8 cellular contexts compared by ENCODE assay signal in the genomic region with DNA sequence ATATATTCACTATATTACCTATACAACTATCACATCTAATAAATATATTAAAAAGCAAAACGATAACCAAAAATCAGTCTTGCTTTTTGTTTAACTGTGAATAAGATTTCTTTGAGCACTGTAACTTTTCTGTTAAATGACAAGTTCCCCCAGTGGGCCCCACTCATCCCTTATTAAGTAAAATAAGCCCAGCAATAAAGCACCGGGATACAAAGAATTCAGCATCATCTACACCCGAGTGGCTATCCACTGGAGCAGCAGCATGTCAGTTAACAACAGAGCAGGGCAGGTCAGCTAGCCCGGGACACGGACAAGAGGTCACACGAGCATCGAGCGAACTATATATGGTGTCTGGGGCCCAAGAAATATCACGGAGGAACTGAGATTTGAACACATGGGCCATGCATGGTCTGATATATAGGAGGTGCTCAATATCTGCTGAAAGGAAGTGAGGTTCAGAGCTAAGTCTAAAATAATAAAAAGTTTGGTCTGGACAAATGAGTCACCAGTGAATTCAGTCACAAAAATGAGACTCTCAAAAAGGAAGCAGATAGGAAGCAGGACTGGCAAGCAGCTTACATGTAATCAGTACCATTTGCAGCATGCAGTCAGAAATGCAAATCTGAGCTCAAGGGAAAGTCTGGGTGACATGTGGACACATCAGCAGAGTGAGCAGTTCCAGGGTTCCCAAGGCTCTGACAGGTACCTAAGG. TPM values are rescaled to one million over a fixed set of nuclear protein-coding genes. Genes with fewer than 3 reads are reported as not detected.
DNase-seq lines count a peak whose midpoint lies in the region; ATAC-seq lines count a peak whose summit lies in the region.

No MANE protein-coding gene starts in this region.

- peaks cover 26 to 55% (median 39%) of the 10 kb centered on the region in 10 experiments for H3K4me1 ChIP-seq in BLaER1 treated with 17β-estradiol and CSF1 and Interleukin-3, amounts not matched to agents 10 nM and 100 nM
- H3K4me1 ChIP-seq in naive thymus-derived CD4-positive, alpha-beta T cell (ENCODE audit: control insufficient read depth in 2 of 2, insufficient read depth in 2 of 2, low read length in 2 of 2): peaks cover 10 to 13% of the 10 kb centered on the region in 2 donors

- no peaks in the 10 kb centered on the region for H3K27me3 ChIP-seq in BLaER1 treated with 17β-estradiol and CSF1 and Interleukin-3, amounts not matched to agents 10 nM and 100 nM
- H3K27me3 ChIP-seq in naive thymus-derived CD4-positive, alpha-beta T cell (ENCODE audit: control insufficient read depth in 2 of 2, insufficient read depth in 2 of 2, low read length in 2 of 2): no peaks in the 10 kb centered on the region

- H3K36me3 Mint-ChIP-seq in naive thymus-derived CD4-positive, alpha-beta T cell: peaks cover 5 to 32% (median 14%) of the 10 kb centered on the region in 5 donors

- peaks cover 22 to 35% (median 30%) of the 10 kb centered on the region in 11 experiments for H3K36me3 ChIP-seq in BLaER1 treated with 17β-estradiol and CSF1 and Interleukin-3, amounts not matched to agents 10 nM and 100 nM
- H3K36me3 ChIP-seq in naive thymus-derived CD4-positive, alpha-beta T cell (ENCODE audit: control insufficient read depth in 2 of 3, insufficient read depth in 3 of 3, low read length in 3 of 3): peaks cover 6 to 35% (median 6%) of the 10 kb centered on the region in 3 experiments

- H3K4me2 ChIP-seq in BLaER1 treated with 17β-estradiol and CSF1 and Interleukin-3, amounts not matched to agents 10 nM and 100 nM: peak overlapping the region in 7 of 11 experiments; percentile 26 to 96 (median 54); a peak in 12 of 22 replicates

- peaks cover 0 to 50% (median 19%) of the 10 kb centered on the region in 11 experiments; a peak in 11 of 22 replicates for H4K20me1 ChIP-seq in BLaER1 treated with 17β-estradiol and CSF1 and Interleukin-3, amounts not matched to agents 10 nM and 100 nM

- peaks cover 7% of the 10 kb centered on the region for H3K27me3 Mint-ChIP-seq in stimulated activated naive CD8-positive, alpha-beta T cell treated with anti-CD3 and anti-CD28 coated beads, Interleukin-15, amount 100 ng/mL, for 72 hours
- peaks cover 0 to 3% (median 0%) of the 10 kb centered on the region in 5 donors for H3K27me3 Mint-ChIP-seq in naive thymus-derived CD4-positive, alpha-beta T cell

- no peaks in the 10 kb centered on the region for H3K9me3 Mint-ChIP-seq in stimulated activated naive CD8-positive, alpha-beta T cell treated with anti-CD3 and anti-CD28 coated beads, Interleukin-15, amount 100 ng/mL, for 72 hours
- no peaks in the 10 kb centered on the region for H3K9me3 Mint-ChIP-seq in naive thymus-derived CD4-positive, alpha-beta T cell

- H3K9me3 ChIP-seq in BLaER1 treated with 17β-estradiol and CSF1 and Interleukin-3, amounts not matched to agents 10 nM and 100 nM (replicated peaks in 1 of 11): no peaks in the 10 kb centered on the region
- no peaks in the 10 kb centered on the region for H3K9me3 ChIP-seq in naive thymus-derived CD4-positive, alpha-beta T cell (ENCODE audit: control insufficient read depth in 2 of 3, low read length in 3 of 3)

- CTCF ChIA-PET in naive thymus-derived CD4-positive, alpha-beta T cell (lab: Charles Lee): no interaction called here

- peak; percentile 48 for DNase-seq in amniotic epithelial cell (ENCODE audit: low read depth)
- DNase-seq in stimulated activated naive CD8-positive, alpha-beta T cell treated with anti-CD3 and anti-CD28 coated beads, Interleukin-15, amount 100 ng/mL, for 72 hours: peak in 1 of 2 donors; percentile 38
- no peak for DNase-seq in naive thymus-derived CD4-positive, alpha-beta T cell
- DNase-seq in stimulated activated CD4-positive, alpha-beta T cell treated with anti-CD3 and anti-CD28 coated beads, Interleukin-4, amount 100 ng/mL, for 1 hour: no peak
- DNase-seq in NCI-H69 (lab: John Stamatoyannopoulos, UW): no peak

- H3K27ac Mint-ChIP-seq in stimulated activated naive CD8-positive, alpha-beta T cell treated with anti-CD3 and anti-CD28 coated beads, Interleukin-15, amount 100 ng/mL, for 72 hours: peak overlapping the region; percentile 57 to 68
- H3K27ac Mint-ChIP-seq in naive thymus-derived CD4-positive, alpha-beta T cell: peak overlapping the region in 1 of 9 donors; percentile 8

- ATAC-seq in GM19324 (IDR thresholded peaks at IDR 0.05; ENCODE audit: low FRiP score, unreplicated experiment) (peak; percentile 39), HG03175 (IDR thresholded peaks at IDR 0.05; ENCODE audit: unreplicated experiment) (peak; percentile 41)
- peak; percentile 46 for ATAC-seq in stimulated activated naive CD8-positive, alpha-beta T cell treated with anti-CD3 and anti-CD28 coated beads, Interleukin-15, amount 100 ng/mL, for 72 hours
- no peak for ATAC-seq in naive thymus-derived CD4-positive, alpha-beta T cell

- peak overlapping the region; percentile 12 to 35 for H3K4me3 Mint-ChIP-seq in stimulated activated naive CD8-positive, alpha-beta T cell treated with anti-CD3 and anti-CD28 coated beads, Interleukin-15, amount 100 ng/mL, for 72 hours
- peak overlapping the region in 4 of 10 donors; percentile 10 to 25 (median 21) for H3K4me3 Mint-ChIP-seq in naive thymus-derived CD4-positive, alpha-beta T cell

- intact Hi-C loops in naive thymus-derived CD4-positive, alpha-beta T cell (cut with micrococcal nuclease): loop anchor here in 1 of 2 donors (10.0 kb wide), 1 partner anchor 730 kb away; no protein-coding TSS in a partner anchor

- POLR2A ChIA-PET in naive thymus-derived CD4-positive, alpha-beta T cell (lab: Charles Lee): interaction anchor here (0.6 to 0.7 kb wide), 2 partner anchors 967 to 1128 kb away, joined by 3 read pairs; no protein-coding TSS in a partner anchor

- H3K4me1 Mint-ChIP-seq in stimulated activated naive CD8-positive, alpha-beta T cell treated with anti-CD3 and anti-CD28 coated beads, Interleukin-15, amount 100 ng/mL, for 72 hours: peaks cover 62% of the 10 kb centered on the region
- H3K4me1 Mint-ChIP-seq in naive thymus-derived CD4-positive, alpha-beta T cell: peaks cover 36 to 76% (median 63%) of the 10 kb centered on the region in 7 donors

- H3K4me3 ChIP-seq in BLaER1 treated with 17β-estradiol and CSF1 and Interleukin-3, amounts not matched to agents 10 nM and 100 nM: no peak overlapping the region
- H3K4me3 ChIP-seq in naive thymus-derived CD4-positive, alpha-beta T cell (ENCODE audit: low read length): no peak overlapping the region

- peak overlapping the region in 5 of 11 experiments; percentile 6 to 50 (median 30); a peak in 6 of 22 replicates for H3K9ac ChIP-seq in BLaER1 treated with 17β-estradiol and CSF1 and Interleukin-3, amounts not matched to agents 10 nM and 100 nM

- H3K27ac ChIP-seq in BLaER1 treated with 17β-estradiol and CSF1 and Interleukin-3, amounts not matched to agents 10 nM and 100 nM: peak overlapping the region in 6 of 11 experiments; percentile 11 to 67 (median 48); a peak in 10 of 22 replicates
- H3K27ac ChIP-seq in naive thymus-derived CD4-positive, alpha-beta T cell (ENCODE audit: low read depth, low read length): no peak overlapping the region

RNA-seq across cellular contexts. Expression of gene ERCC6, which starts 4.1 kb away (rescaled TPM):
- 10 to 100 TPM; 23.0 to 50.7 (median 45.2) TPM for total RNA-seq in naive thymus-derived CD4-positive, alpha-beta T cell
- 10 to 100 TPM; 11.0 to 17.2 TPM for polyA plus RNA-seq in naive thymus-derived CD4-positive, alpha-beta T cell
